8 cellular contexts compared by ENCODE assay signal in the genomic region with DNA sequence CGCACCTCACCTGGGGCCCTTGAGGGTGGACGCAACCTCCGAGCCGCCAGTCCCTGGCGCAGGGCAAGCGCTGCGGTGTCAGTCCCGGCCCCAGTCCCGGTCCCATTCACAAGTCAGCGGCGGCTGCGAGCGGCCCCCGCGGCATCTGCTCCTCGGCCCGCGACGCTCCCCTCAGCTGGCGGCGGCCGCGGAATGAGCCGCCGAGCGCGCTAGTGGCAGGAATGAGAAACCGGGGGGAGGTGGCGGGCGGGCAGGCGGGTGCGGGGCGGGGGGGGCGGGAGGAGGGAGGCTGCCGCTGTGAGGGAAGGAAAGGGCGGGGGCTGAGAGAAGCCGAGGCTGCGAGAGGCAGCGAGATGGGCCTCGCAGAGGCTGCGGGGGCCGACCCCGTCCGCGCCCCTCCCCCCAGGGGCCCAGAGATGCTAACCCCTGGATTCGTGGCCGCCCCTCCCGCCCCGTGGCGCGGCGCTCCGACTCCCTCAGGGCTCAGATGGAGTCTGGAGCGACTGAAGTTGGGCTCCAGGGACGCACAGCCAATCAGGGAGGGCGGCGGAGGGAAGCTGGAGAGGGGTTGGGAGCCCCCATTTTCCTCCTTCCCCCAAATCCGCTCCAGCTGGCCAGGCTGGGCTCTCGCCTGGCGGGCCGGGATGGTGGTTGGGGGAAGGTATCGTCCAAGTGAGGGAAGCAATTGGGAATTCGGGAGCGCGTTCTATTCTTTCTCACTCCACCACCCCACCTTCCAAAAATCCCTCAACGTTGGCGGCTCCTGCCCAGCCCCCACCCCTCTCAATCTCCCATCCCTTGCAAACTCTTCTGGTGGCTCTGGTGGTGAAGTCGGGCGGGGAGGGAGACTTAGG. TPM values are rescaled to one million over a fixed set of nuclear protein-coding genes. Genes with fewer than 3 reads are reported as not detected.
DNase-seq lines count a peak whose midpoint lies in the region; ATAC-seq and TF ChIP-seq lines count a peak whose summit lies in the region.

A gene with protein sequence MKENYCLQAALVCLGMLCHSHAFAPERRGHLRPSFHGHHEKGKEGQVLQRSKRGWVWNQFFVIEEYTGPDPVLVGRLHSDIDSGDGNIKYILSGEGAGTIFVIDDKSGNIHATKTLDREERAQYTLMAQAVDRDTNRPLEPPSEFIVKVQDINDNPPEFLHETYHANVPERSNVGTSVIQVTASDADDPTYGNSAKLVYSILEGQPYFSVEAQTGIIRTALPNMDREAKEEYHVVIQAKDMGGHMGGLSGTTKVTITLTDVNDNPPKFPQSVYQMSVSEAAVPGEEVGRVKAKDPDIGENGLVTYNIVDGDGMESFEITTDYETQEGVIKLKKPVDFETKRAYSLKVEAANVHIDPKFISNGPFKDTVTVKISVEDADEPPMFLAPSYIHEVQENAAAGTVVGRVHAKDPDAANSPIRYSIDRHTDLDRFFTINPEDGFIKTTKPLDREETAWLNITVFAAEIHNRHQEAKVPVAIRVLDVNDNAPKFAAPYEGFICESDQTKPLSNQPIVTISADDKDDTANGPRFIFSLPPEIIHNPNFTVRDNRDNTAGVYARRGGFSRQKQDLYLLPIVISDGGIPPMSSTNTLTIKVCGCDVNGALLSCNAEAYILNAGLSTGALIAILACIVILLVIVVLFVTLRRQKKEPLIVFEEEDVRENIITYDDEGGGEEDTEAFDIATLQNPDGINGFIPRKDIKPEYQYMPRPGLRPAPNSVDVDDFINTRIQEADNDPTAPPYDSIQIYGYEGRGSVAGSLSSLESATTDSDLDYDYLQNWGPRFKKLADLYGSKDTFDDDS (minus strand): TSS at position 194 of the 854 bp plus-strand sequence. CDS start 117,194 bp downstream, outside the sequence.

- peak within 1 kb of the TSS; percentile 86 to 92 for H4K8ac ChIP-seq in IMR-90 (ENCODE audit: low read depth in 2 of 2, low read length in 2 of 2)

- dilution Hi-C loops in IMR-90 (cut with HindIII; ENCODE audit: low sequenced_read_pairs, unreplicated experiment) = no loop called here

- peak within 1 kb of the TSS; percentile 91 for H3K4ac ChIP-seq in IMR-90 (ENCODE audit: low read depth, low read length)

- H3K79me1 ChIP-seq in IMR-90 (ENCODE audit: low read depth in 1 of 2, low read length in 2 of 2) = peaks cover 10 to 34% of the 10 kb centered on the region in 2 experiments

- H4K91ac ChIP-seq in IMR-90 (ENCODE audit: insufficient read depth, low read depth, low read length) = peak within 1 kb of the TSS; percentile 90

- peak within 1 kb of the TSS; percentile 93 for H3K14ac ChIP-seq in IMR-90 (replicated peaks; ENCODE audit: low read depth, low read length)

- H4K20me1 ChIP-seq in IMR-90 (ENCODE audit: insufficient read depth, low read length) = peaks cover 28% of the 10 kb centered on the region

- POLR2A ChIA-PET in IMR-90 (lab: Charles Lee; ENCODE audit: unreplicated experiment) = interaction anchor here (0.5 to 0.6 kb wide), 2 partner anchors 497 to 950 kb away, joined by 3 read pairs; no protein-coding TSS in a partner anchor
- POLR2A ChIA-PET in CD8-positive, alpha-beta memory T cell (lab: Charles Lee) = no interaction called here

- H2BK5ac ChIP-seq in IMR-90 (ENCODE audit: low read depth, low read length, poor library complexity, severe bottlenecking) = peak within 1 kb of the TSS; percentile 96

- peak within 1 kb of the TSS; percentile 95 for H2BK120ac ChIP-seq in IMR-90 (ENCODE audit: low read depth, low read length)

- H3K36me3 ChIP-seq in IMR-90 (ENCODE audit: control insufficient read depth, insufficient read depth, low read length) = peaks cover 1% of the 10 kb centered on the region
- no peaks in the 10 kb centered on the region for H3K36me3 ChIP-seq in CD8-positive, alpha-beta memory T cell (ENCODE audit: insufficient read depth, low read length)

- H3K27me3 Mint-ChIP-seq in activated CD8-positive, alpha-beta memory T cell treated with anti-CD3 and anti-CD28 coated beads, Interleukin-2, amount 10 ng/mL, durations not matched to agents 7 days and 5 days = peaks cover 49% of the 10 kb centered on the region
- peaks cover 16 to 23% of the 10 kb centered on the region in 2 donors for H3K27me3 Mint-ChIP-seq in CD8-positive, alpha-beta memory T cell

- H3K18ac ChIP-seq in IMR-90 (ENCODE audit: low read depth, low read length) = peak within 1 kb of the TSS; percentile 93

- peak within 1 kb of the TSS; percentile 93 for H2AK9ac ChIP-seq in IMR-90 (replicated peaks; ENCODE audit: low read depth, low read length, poor library complexity)

- H3K9me3 ChIP-seq in IMR-90 (ENCODE audit: control insufficient read depth, insufficient read depth, low read length) = no peaks in the 10 kb centered on the region
- H3K9me3 ChIP-seq in CD8-positive, alpha-beta memory T cell (ENCODE audit: low read length) = no peaks in the 10 kb centered on the region

- peak within 1 kb of the TSS; percentile 99 for H3K4me2 ChIP-seq in IMR-90 (ENCODE audit: low read depth, low read length)

- WGBS in IMR-90 (ENCODE audit: extremely low coverage in 2 of 2, insufficient read length in 1 of 2), 2 experiments = 0% methylated on average over 9 of the region's 69 CpGs; no CpG with 5 or more reads in 1 of the 2 experiments

- peak within 1 kb of the TSS; percentile 96 for H3K23ac ChIP-seq in IMR-90 (ENCODE audit: low read depth, low read length)

- no peak within 1 kb of the TSS for H3K27ac Mint-ChIP-seq in activated CD8-positive, alpha-beta memory T cell treated with anti-CD3 and anti-CD28 coated beads, Interleukin-2, amount 10 ng/mL, durations not matched to agents 7 days and 5 days
- H3K27ac Mint-ChIP-seq in CD8-positive, alpha-beta memory T cell = no peak within 1 kb of the TSS

- H2AFZ ChIP-seq in IMR-90 (replicated peaks; ENCODE audit: low read length, poor library complexity) = peak within 1 kb of the TSS; percentile 96

- H3K9me3 Mint-ChIP-seq in activated CD8-positive, alpha-beta memory T cell treated with anti-CD3 and anti-CD28 coated beads, Interleukin-2, amount 10 ng/mL, durations not matched to agents 7 days and 5 days (ENCODE audit: low read depth) = no peaks in the 10 kb centered on the region
- H3K9me3 Mint-ChIP-seq in CD8-positive, alpha-beta memory T cell = peaks cover 0 to 12% (median 8%) of the 10 kb centered on the region in 5 donors

- H3K4me3 ChIP-seq in IMR-90 (ENCODE audit: insufficient read depth, low read depth, low read length) (peak within 1 kb of the TSS; percentile 96), coronary artery (peak within 1 kb of the TSS; percentile 94)
- H3K4me3 ChIP-seq in CD8-positive, alpha-beta memory T cell (ENCODE audit: low read length) = no peak within 1 kb of the TSS

- DNase-seq in IMR-90 (peak; percentile 82), coronary artery (ENCODE audit: low spot score) (peak; percentile 91), left kidney (ENCODE audit: low read depth, low spot score) (peak; percentile 94), substantia nigra (lab: John Stamatoyannopoulos, UW) (peak in 36 of 49 donors; percentile 13 to 75 (median 46))
- DNase-seq in activated CD8-positive, alpha-beta memory T cell treated with anti-CD3 and anti-CD28 coated beads, Interleukin-2, amount 10 ng/mL, durations not matched to agents 7 days and 5 days = no peak
- DNase-seq in CD8-positive, alpha-beta memory T cell = no peak
- no peak for DNase-seq in activated naive CD4-positive, alpha-beta T cell (lab: John Stamatoyannopoulos, UW)

- ATAC-seq in IMR-90 (ENCODE audit: low read depth) = peak; percentile 65
- ATAC-seq in activated CD8-positive, alpha-beta memory T cell treated with anti-CD3 and anti-CD28 coated beads, Interleukin-2, amount 10 ng/mL, durations not matched to agents 7 days and 5 days = no peak
- ATAC-seq in HG03280 (IDR thresholded peaks at IDR 0.05; ENCODE audit: unreplicated experiment) = no peak

- H3K4me1 ChIP-seq in IMR-90 (ENCODE audit: control insufficient read depth, insufficient read depth, low read length) = peaks cover 8% of the 10 kb centered on the region
- H3K4me1 ChIP-seq in CD8-positive, alpha-beta memory T cell (ENCODE audit: insufficient read depth, low read length) = no peaks in the 10 kb centered on the region

- peak within 1 kb of the TSS; percentile 70 for H4K5ac ChIP-seq in IMR-90 (ENCODE audit: low read depth, low read length)

- peak within 1 kb of the TSS; percentile 90 for H3K56ac ChIP-seq in IMR-90 (ENCODE audit: extremely low read depth, insufficient read depth, low read length)

- no peak within 1 kb of the TSS for H3K4me3 Mint-ChIP-seq in activated CD8-positive, alpha-beta memory T cell treated with anti-CD3 and anti-CD28 coated beads, Interleukin-2, amount 10 ng/mL, durations not matched to agents 7 days and 5 days
- no peak within 1 kb of the TSS for H3K4me3 Mint-ChIP-seq in CD8-positive, alpha-beta memory T cell

- peak within 1 kb of the TSS; percentile 94 for H3K9ac ChIP-seq in IMR-90 (ENCODE audit: low read depth, low read length)

- no peaks in the 10 kb centered on the region for H3K27me3 ChIP-seq in IMR-90 (ENCODE audit: control insufficient read depth, insufficient read depth, low read length)
- no peaks in the 10 kb centered on the region for H3K27me3 ChIP-seq in CD8-positive, alpha-beta memory T cell (ENCODE audit: insufficient read depth, low read length, poor library complexity, severe bottlenecking)

- H2BK15ac ChIP-seq in IMR-90 (ENCODE audit: low read depth, low read length) = peak within 1 kb of the TSS; percentile 39; the same call in 2 of the 3 replicates

- H3K27ac ChIP-seq in IMR-90 (ENCODE audit: insufficient read depth, low read length) (peak within 1 kb of the TSS; percentile 97), coronary artery (peak within 1 kb of the TSS; percentile 96 to 99), substantia nigra (ENCODE audit: low read depth, low read length, poor library complexity, severe bottlenecking) (peak within 1 kb of the TSS; percentile 56)
- H3K27ac ChIP-seq in CD8-positive, alpha-beta memory T cell (ENCODE audit: low read depth, low read length) = no peak within 1 kb of the TSS

- peak; percentile 78 for TF ChIP-seq POLR2A in IMR-90 (IDR thresholded peaks at IDR 0.05; ENCODE audit: low read depth, low read length)

- in situ Hi-C loops in IMR-90 (cut with MboI; ENCODE audit: low sequenced_read_pairs) = loop anchor here (5.0 to 25.0 kb wide), 4 partner anchors 685 to 1760 kb away; no protein-coding TSS in a partner anchor

- intact Hi-C loops in IMR-90 (cut with micrococcal nuclease) = loop anchor here (2.0 to 10.0 kb wide), 13 partner anchors 190 to 1145 kb away; no protein-coding TSS in a partner anchor

- TF ChIP-seq RAD21 in IMR-90 (IDR thresholded peaks at IDR 0.05; ENCODE audit: low read length) = peak; percentile 30; the same call in 1 of the 2 replicates

- TF ChIP-seq CTCF in IMR-90 (conservative IDR thresholded peaks at IDR 0.05; ENCODE audit: low read depth, low read length) (peak; percentile 50), coronary artery (IDR thresholded peaks at IDR 0.05) (peak; percentile 21)

- H2BK20ac ChIP-seq in IMR-90 (ENCODE audit: low read depth, low read length) = peak within 1 kb of the TSS; percentile 70

- peaks cover 1% of the 10 kb centered on the region for H3K4me1 Mint-ChIP-seq in activated CD8-positive, alpha-beta memory T cell treated with anti-CD3 and anti-CD28 coated beads, Interleukin-2, amount 10 ng/mL, durations not matched to agents 7 days and 5 days
- peaks cover 0 to 3% (median 0%) of the 10 kb centered on the region in 3 donors for H3K4me1 Mint-ChIP-seq in CD8-positive, alpha-beta memory T cell

- peaks cover 4% of the 10 kb centered on the region; the same call in 1 of the 2 replicates for H3K9me1 ChIP-seq in IMR-90 (ENCODE audit: insufficient read depth, low read length)

- CTCF ChIA-PET in IMR-90 (lab: Yijun Ruan, JAX) = no interaction called here
- CTCF ChIA-PET in activated CD8-positive, alpha-beta memory T cell treated with anti-CD3 and anti-CD28 coated beads, Interleukin-2, amount 10 ng/mL, durations not matched to agents 7 days and 5 days (lab: Charles Lee) = no interaction called here
- CTCF ChIA-PET in CD8-positive, alpha-beta memory T cell (lab: Charles Lee) = no interaction called here

- H3K36me3 Mint-ChIP-seq in activated CD8-positive, alpha-beta memory T cell treated with anti-CD3 and anti-CD28 coated beads, Interleukin-2, amount 10 ng/mL, durations not matched to agents 7 days and 5 days = no peaks in the 10 kb centered on the region
- H3K36me3 Mint-ChIP-seq in CD8-positive, alpha-beta memory T cell = peaks cover 0 to 4% (median 0%) of the 10 kb centered on the region in 3 donors

- no TSS peak for BruUV-seq in IMR-90 (replicated peaks; lab: Mats Ljungman, UMichigan)

- peak within 1 kb of the TSS; percentile 54 for H2AK5ac ChIP-seq in IMR-90 (ENCODE audit: low read depth, low read length)

RNA-seq across cellular contexts. Expression of the gene that starts here (rescaled TPM):
- 395 and 601 TPM in 2 replicates for total RNA-seq in IMR-90 (2012; rRNA removed)
- polyA plus RNA-seq in IMR-90 (2012; rRNA removed) = 235 and 266 TPM in 2 replicates
- polyA plus RNA-seq in IMR-90 (2012; cell fraction: cytosol; rRNA removed) = 335 and 358 TPM in 2 replicates
- polyA plus RNA-seq in IMR-90 (2012; cell fraction: nucleus; rRNA removed; ENCODE audit: low replicate concordance) = 145 and 223 TPM in 2 replicates
- not detected for total RNA-seq in activated CD8-positive, alpha-beta memory T cell treated with anti-CD3 and anti-CD28 coated beads, Interleukin-2, amount 10 ng/mL, durations not matched to agents 7 days and 5 days
- total RNA-seq in CD8-positive, alpha-beta memory T cell = not detected
- polyA plus RNA-seq in CD8-positive, alpha-beta memory T cell = not detected

Comparison
In these comparisons a context has a peak if more than half of its experiments do, and no peak if none do; other contexts are left out.
1. RNA of the gene that starts here (total RNA-seq): 395 to 601 TPM in IMR-90; not detected in activated CD8-positive, alpha-beta memory T cell treated with anti-CD3 and anti-CD28 coated beads, Interleukin-2, amount 10 ng/mL, durations not matched to agents 7 days and 5 days and not detected in CD8-positive, alpha-beta memory T cell; every median in the first group is over 100 times any median in the second.
2. RNA of the gene that starts here (polyA plus RNA-seq): 145 to 358 TPM in IMR-90; not detected in CD8-positive, alpha-beta memory T cell (single experiment); every median in the first group is over 100 times any median in the second.
3. DNase-seq: peak in IMR-90 (single experiment), coronary artery (single experiment), left kidney (single experiment) and substantia nigra (36 of 49); none in activated CD8-positive, alpha-beta memory T cell treated with anti-CD3 and anti-CD28 coated beads, Interleukin-2, amount 10 ng/mL, durations not matched to agents 7 days and 5 days (single experiment), CD8-positive, alpha-beta memory T cell (0 of 5) and activated naive CD4-positive, alpha-beta T cell (0 of 4).